ENCODE assay signal across 9 cellular contexts in the genomic region with DNA sequence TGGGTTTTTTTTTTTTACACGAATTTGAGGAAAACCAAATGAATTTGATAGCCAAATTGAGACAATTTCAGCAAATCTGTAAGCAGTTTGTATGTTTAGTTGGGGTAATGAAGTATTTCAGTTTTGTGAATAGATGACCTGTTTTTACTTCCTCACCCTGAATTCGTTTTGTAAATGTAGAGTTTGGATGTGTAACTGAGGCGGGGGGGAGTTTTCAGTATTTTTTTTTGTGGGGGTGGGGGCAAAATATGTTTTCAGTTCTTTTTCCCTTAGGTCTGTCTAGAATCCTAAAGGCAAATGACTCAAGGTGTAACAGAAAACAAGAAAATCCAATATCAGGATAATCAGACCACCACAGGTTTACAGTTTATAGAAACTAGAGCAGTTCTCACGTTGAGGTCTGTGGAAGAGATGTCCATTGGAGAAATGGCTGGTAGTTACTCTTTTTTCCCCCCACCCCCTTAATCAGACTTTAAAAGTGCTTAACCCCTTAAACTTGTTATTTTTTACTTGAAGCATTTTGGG. TPM values are rescaled to one million over a fixed set of nuclear protein-coding genes. Genes with fewer than 3 reads are reported as not detected.
DNase-seq lines count a peak whose midpoint lies in the region; TF ChIP-seq lines count a peak whose summit lies in the region.
"Had no signal": no experiment of that assay in that cellular context is flagged by ENCODE, and none has a peak within 500 bp of the region (broad histone marks: within the 10 kb centered on the region; RNA-seq: fewer than 3 reads in every experiment).

No MANE protein-coding gene starts in this region.

- peaks cover 68% of the 10 kb centered on the region for H4K20me1 ChIP-seq in PC-9 (ENCODE audit: insufficient read depth)

- no peak overlapping the region for H3K4me3 Mint-ChIP-seq in type B pancreatic cell
- H3K4me3 Mint-ChIP-seq: natural killer cell had no signal

- H3K79me2 ChIP-seq in PC-9 (ENCODE audit: low read depth), result peaks cover 90% of the 10 kb centered on the region

- H3K9me3 Mint-ChIP-seq in type B pancreatic cell, result no peaks in the 10 kb centered on the region
- H3K9me3 Mint-ChIP-seq: natural killer cell had no signal

- H3K9me3 ChIP-seq in PC-9 (ENCODE audit: insufficient read depth, low read depth) (no peaks in the 10 kb centered on the region), esophagus squamous epithelium (no peaks in the 10 kb centered on the region), sigmoid colon (no peaks in the 10 kb centered on the region)

- intact Hi-C loops in PC-9 (cut with micrococcal nuclease; ENCODE audit: unreplicated experiment) (no loop called here), esophagus squamous epithelium (cut with DNase I) (no loop called here), sigmoid colon (cut with DNase I) (loop anchor here (10.0 kb wide), 1 partner anchor 206 kb away; no protein-coding TSS in a partner anchor)

- no peak for DNase-seq in GM06990 (ENCODE audit: extremely low read depth, insufficient read length)
- no peak for DNase-seq in PC-9
- no peak for DNase-seq in esophagus squamous epithelium (lab: John Stamatoyannopoulos, UW)
- DNase-seq in sigmoid colon, result no peak
- no peak for DNase-seq in type B pancreatic cell (ENCODE audit: extremely low spot score, unreplicated experiment)
- no peak for DNase-seq in HEK293T (ENCODE audit: extremely low spot score)
- DNase-seq in ureter (ENCODE audit: low spot score), result no peak
- DNase-seq in COLO668 (lab: John Stamatoyannopoulos, UW; ENCODE audit: unreplicated experiment), result no peak

- H3K4me3 ChIP-seq in GM06990 (replicated peaks; ENCODE audit: low read depth, low read length) (peak overlapping the region; percentile 70), PC-9 (peak overlapping the region; percentile 99), esophagus squamous epithelium (peak overlapping the region; percentile 47 to 96 (median 76)), sigmoid colon (peak overlapping the region; percentile 73 to 92 (median 84))

- peaks cover 43% of the 10 kb centered on the region for H3K4me1 ChIP-seq in PC-9 (replicated peaks; ENCODE audit: insufficient read depth)
- peaks cover 10 to 44% (median 19%) of the 10 kb centered on the region in 3 donors for H3K4me1 ChIP-seq in esophagus squamous epithelium
- peaks cover 0 to 30% (median 26%) of the 10 kb centered on the region in 4 donors for H3K4me1 ChIP-seq in sigmoid colon

- no peaks in the 10 kb centered on the region for H3K9me2 ChIP-seq in PC-9 (ENCODE audit: insufficient read depth)

- no peak for TF ChIP-seq CTCF in GM06990 (IDR thresholded peaks at IDR 0.05; ENCODE audit: insufficient read depth, low read length, poor library complexity, severe bottlenecking)
- TF ChIP-seq CTCF in PC-9 (conservative IDR thresholded peaks at IDR 0.05), result no peak
- no peak for TF ChIP-seq CTCF in esophagus squamous epithelium (IDR thresholded peaks at IDR 0.05)
- TF ChIP-seq CTCF in sigmoid colon (IDR thresholded peaks at IDR 0.05), result no peak
- no peak for TF ChIP-seq CTCF in type B pancreatic cell (conservative IDR thresholded peaks at IDR 0.05)

- no peak for TF ChIP-seq EP300 in sigmoid colon (IDR thresholded peaks at IDR 0.05)

- H3K4me2 ChIP-seq in PC-9, result peak overlapping the region; percentile 99

- CTCF ChIA-PET in PC-9 (lab: Charles Lee) (no interaction called here), HEK293T (lab: Yijun Ruan, JAX) (interaction anchor here (0.6 to 1.4 kb wide), 2 partner anchors 30 to 93 kb away, joined by 4 to 6 read pairs; no protein-coding TSS in a partner anchor)

- peaks cover 87% of the 10 kb centered on the region for H3F3A ChIP-seq in PC-9 (ENCODE audit: insufficient read depth, low read depth)

- H3K27me3 Mint-ChIP-seq in type B pancreatic cell, result peaks cover 32% of the 10 kb centered on the region

- peak in 1 of 4 donors; percentile 15 for TF ChIP-seq POLR2A in esophagus squamous epithelium (IDR thresholded peaks at IDR 0.05)
- no peak for TF ChIP-seq POLR2A in sigmoid colon (IDR thresholded peaks at IDR 0.05)

- no peaks in the 10 kb centered on the region for H3K27me3 ChIP-seq in GM06990 (replicated peaks; ENCODE audit: control insufficient read depth, insufficient read depth, low read length)
- no peaks in the 10 kb centered on the region for H3K27me3 ChIP-seq in PC-9 (ENCODE audit: insufficient read depth, low read depth)
- no peaks in the 10 kb centered on the region for H3K27me3 ChIP-seq in esophagus squamous epithelium
- H3K27me3 ChIP-seq in sigmoid colon, result no peaks in the 10 kb centered on the region

- 0% methylated on average over 4 of the region's 4 CpGs for WGBS in esophagus squamous epithelium, 2 donors
- WGBS in sigmoid colon, 2 donors, result 0 to 1% methylated on average over 4 of the region's 4 CpGs

- BruUV-seq in PC-9 (replicated peaks; lab: Mats Ljungman, UMichigan), result no TSS peak

- POLR2A ChIA-PET in PC-9 (lab: Charles Lee; ENCODE audit: unreplicated experiment) (interaction anchor here (0.6 to 2.7 kb wide), 6 partner anchors 9 to 82 kb away, joined by 3 to 23 read pairs (median 4); no protein-coding TSS in a partner anchor), HEK293T (lab: Yijun Ruan, JAX) (interaction anchor here (0.6 to 29.4 kb wide), 25 partner anchors 10 to 239 kb away, joined by 3 to 1783 read pairs (median 6); a partner anchor contains a TSS)

- peaks cover 26% of the 10 kb centered on the region for H3K36me3 Mint-ChIP-seq in type B pancreatic cell

- no peak overlapping the region for H3K27ac Mint-ChIP-seq in type B pancreatic cell
- H3K27ac Mint-ChIP-seq: natural killer cell had no signal

- H2AFZ ChIP-seq in PC-9, result no peak overlapping the region

- H3K36me3 ChIP-seq in GM06990 (ENCODE audit: control insufficient read depth, insufficient read depth, low read length) (peaks cover 23% of the 10 kb centered on the region), PC-9 (ENCODE audit: low read depth) (peaks cover 62% of the 10 kb centered on the region), esophagus squamous epithelium (peaks cover 16 to 57% (median 43%) of the 10 kb centered on the region in 3 donors), sigmoid colon (peaks cover 46 to 58% (median 52%) of the 10 kb centered on the region in 4 donors)

- H3K4me1 Mint-ChIP-seq in type B pancreatic cell (ENCODE audit: unreplicated experiment), result peaks cover 37% of the 10 kb centered on the region

- H3K27ac ChIP-seq in PC-9 (peak overlapping the region; percentile 97), esophagus squamous epithelium (peak overlapping the region; percentile 95 to 100 (median 98)), sigmoid colon (peak overlapping the region; percentile 92 to 100 (median 97))

TF ChIP-seq in HEK293T, 16 proteins besides CTCF, POLR2A, EP300 and RAD21:
- TF ChIP-seq FOXA1 (IDR thresholded peaks at IDR 0.05) (no peak), FOXK2 (IDR thresholded peaks at IDR 0.05) (no peak)

RNA-seq across cellular contexts. Expression of a gene that starts 2.2 kb away (rescaled TPM):
- total RNA-seq in PC-9 (2021) (6,494 and 7,852 TPM in 2 replicates), esophagus squamous epithelium (over 10,000 TPM in 2 of 4 donors, 1,000 to 10,000 TPM in 2; 1,739 to 13,677 (median 9,435) TPM), sigmoid colon (over 10,000 TPM; 10,511 to 32,672 (median 12,130) TPM), type B pancreatic cell (ENCODE audit: low replicate concordance) (4,133 and 6,276 TPM in 2 replicates), ureter (19,443 TPM)
- polyA plus RNA-seq in sigmoid colon, result 1,000 to 10,000 TPM in 1 of 3 donors, 100 to 1,000 TPM in 1, 1 to 10 TPM in 1; 6.6 to 1,968 (median 374) TPM

RNA-seq across cellular contexts. Expression of a gene that starts 23.8 kb away (rescaled TPM):
- total RNA-seq in PC-9 (2021), result 106 and 135 TPM in 2 replicates
- total RNA-seq in esophagus squamous epithelium, result 10 to 100 TPM; 40.6 to 63.3 (median 52.6) TPM
- total RNA-seq in sigmoid colon, result 100 to 1,000 TPM in 1 of 4 donors, 10 to 100 TPM in 3; 67.1 to 100 (median 77.7) TPM
- polyA plus RNA-seq in sigmoid colon, result 10 to 100 TPM; 57.3 to 66.1 (median 61.7) TPM
- total RNA-seq in type B pancreatic cell (ENCODE audit: low replicate concordance), result 79.4 and 80.4 TPM in 2 replicates
- 62.9 TPM for total RNA-seq in ureter

RNA-seq across cellular contexts. Expression of a gene that starts 57.1 kb away (rescaled TPM):
- total RNA-seq in PC-9 (2021) (455 and 553 TPM in 2 replicates), esophagus squamous epithelium (10 to 100 TPM; 28.1 to 87.5 (median 54.0) TPM), sigmoid colon (100 to 1,000 TPM in 2 of 4 donors, 10 to 100 TPM in 2; 79.6 to 268 (median 117) TPM), type B pancreatic cell (ENCODE audit: low replicate concordance) (71.8 and 74.1 TPM in 2 replicates), ureter (120 TPM)
- 10 to 100 TPM in 1 of 3 donors, 1 to 10 TPM in 2; 3.9 to 34.0 (median 9.6) TPM for polyA plus RNA-seq in sigmoid colon
